Comparison of ENCODE assay signal across 17 cellular contexts in the genomic region with DNA sequence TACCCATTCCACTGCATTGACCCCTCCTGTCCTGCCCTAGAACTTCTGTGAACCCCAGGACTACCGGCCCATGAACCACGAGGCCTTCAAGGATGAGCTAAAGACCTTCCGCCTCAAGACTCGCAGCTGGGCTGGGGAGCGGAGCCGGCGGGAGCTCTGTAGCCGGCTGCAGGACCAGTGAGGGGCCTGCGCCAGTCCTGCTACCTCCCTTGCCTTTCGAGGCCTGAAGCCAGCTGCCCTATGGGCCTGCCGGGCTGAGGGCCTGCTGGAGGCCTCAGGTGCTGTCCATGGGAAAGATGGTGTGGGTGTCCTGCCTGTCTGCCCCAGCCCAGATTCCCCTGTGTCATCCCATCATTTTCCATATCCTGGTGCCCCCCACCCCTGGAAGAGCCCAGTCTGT. TPM values are rescaled to one million over a fixed set of nuclear protein-coding genes. Genes with fewer than 3 reads are reported as not detected.
DNase-seq lines count a peak whose midpoint lies in the region; ATAC-seq and TF ChIP-seq lines count a peak whose summit lies in the region.
"Had no signal": no experiment of that assay in that cellular context is flagged by ENCODE, and none has a peak within 500 bp of the region (broad histone marks: within the 10 kb centered on the region; RNA-seq: fewer than 3 reads in every experiment).

No MANE protein-coding gene starts in this region.

- peak overlapping the region in 1 of 2 experiments; percentile 17 for H3K23ac ChIP-seq in mesenchymal stem cell (ENCODE audit: low read length in 2 of 2)

- peaks cover 26% of the 10 kb centered on the region for H3K36me3 Mint-ChIP-seq in activated naive CD4-positive, alpha-beta T cell treated with anti-CD3 and anti-CD28 coated beads, Interleukin-2, amount 50 U/mL, for 24 hours
- H3K36me3 Mint-ChIP-seq in activated T-helper 17 cell treated with anti-CD3 and anti-CD28 coated beads, Interleukin-2, amount 50 U/mL, for 72 hours (ENCODE audit: low read depth), result peaks cover 69% of the 10 kb centered on the region

- TF ChIP-seq CTCF in tibial nerve (IDR thresholded peaks at IDR 0.05), result no peak

- H4K8ac ChIP-seq in mesenchymal stem cell (ENCODE audit: low read length), result no peak overlapping the region

- peaks cover 74% of the 10 kb centered on the region for H3K4me1 Mint-ChIP-seq in activated naive CD4-positive, alpha-beta T cell treated with anti-CD3 and anti-CD28 coated beads, Interleukin-2, amount 50 U/mL, for 24 hours
- H3K4me1 Mint-ChIP-seq in activated T-helper 17 cell treated with anti-CD3 and anti-CD28 coated beads, Interleukin-2, amount 50 U/mL, for 72 hours, result peaks cover 23% of the 10 kb centered on the region

- H2BK120ac ChIP-seq in mesenchymal stem cell (ENCODE audit: low read depth, low read length), result peak overlapping the region; percentile 88

- H3K27me3 Mint-ChIP-seq in activated naive CD4-positive, alpha-beta T cell treated with anti-CD3 and anti-CD28 coated beads, Interleukin-2, amount 50 U/mL, for 24 hours, result no peaks in the 10 kb centered on the region
- H3K27me3 Mint-ChIP-seq in activated T-helper 17 cell treated with anti-CD3 and anti-CD28 coated beads, Interleukin-2, amount 50 U/mL, for 72 hours, result no peaks in the 10 kb centered on the region

- H3K4me2 ChIP-seq in mesenchymal stem cell (ENCODE audit: low read length, poor library complexity, severe bottlenecking), result no peak overlapping the region

- ATAC-seq in activated T-helper 17 cell treated with anti-CD3 and anti-CD28 coated beads, Interleukin-2, amount 50 U/mL, for 72 hours (replicated peaks), result no peak
- no peak for ATAC-seq in HG03520 (IDR thresholded peaks at IDR 0.05; ENCODE audit: unreplicated experiment)

- H3K9me3 Mint-ChIP-seq in activated naive CD4-positive, alpha-beta T cell treated with anti-CD3 and anti-CD28 coated beads, Interleukin-2, amount 50 U/mL, for 24 hours, result no peaks in the 10 kb centered on the region
- H3K9me3 Mint-ChIP-seq in activated T-helper 17 cell treated with anti-CD3 and anti-CD28 coated beads, Interleukin-2, amount 50 U/mL, for 72 hours, result no peaks in the 10 kb centered on the region
- H3K9me3 Mint-ChIP-seq: activated T-helper 1 cell treated with anti-CD3 and anti-CD28 coated beads, Interleukin-12 subunit alpha, Interleukin-12 subunit beta, Interleukin-2, Interleukin-4 antibody, amounts not matched to agents 30 ng/mL and 10 ng/mL and 1 ng/mL, durations not matched to agents 14 hours and 24 hours and 36 hours had no signal

- H3K4me3 ChIP-seq in mesenchymal stem cell (ENCODE audit: insufficient read depth in 1 of 2, low read depth in 1 of 2, low read length in 2 of 2) (no peak overlapping the region), tibial nerve (no peak overlapping the region)
- H3K4me3 ChIP-seq: cardiac muscle cell, HAP-1 had no signal

- TF ChIP-seq EP300 in tibial nerve (IDR thresholded peaks at IDR 0.05), result no peak

- peak overlapping the region in 1 of 2 experiments; percentile 90 for H2BK12ac ChIP-seq in mesenchymal stem cell (ENCODE audit: low read length in 2 of 2)

- H2BK5ac ChIP-seq in mesenchymal stem cell (ENCODE audit: low read depth, low read length, poor library complexity, severe bottlenecking), result no peak overlapping the region

- H3K4me1 ChIP-seq in mesenchymal stem cell (ENCODE audit: control insufficient read depth, insufficient read depth, low read depth, low read length) (peaks cover 25% of the 10 kb centered on the region), tibial nerve (peaks cover 5 to 57% (median 35%) of the 10 kb centered on the region in 4 donors)

- H3K27ac Mint-ChIP-seq in activated naive CD4-positive, alpha-beta T cell treated with anti-CD3 and anti-CD28 coated beads, Interleukin-2, amount 50 U/mL, for 24 hours, result peak overlapping the region; percentile 89
- peak overlapping the region; percentile 56 for H3K27ac Mint-ChIP-seq in activated T-helper 17 cell treated with anti-CD3 and anti-CD28 coated beads, Interleukin-2, amount 50 U/mL, for 72 hours

- H3K27ac ChIP-seq in mesenchymal stem cell (ENCODE audit: low read length, poor library complexity, severe bottlenecking) (no peak overlapping the region), tibial nerve (peak overlapping the region in 3 of 4 donors; percentile 81 to 97 (median 96))
- H3K27ac ChIP-seq: cardiac muscle cell had no signal

- no peak for DNase-seq in activated naive CD4-positive, alpha-beta T cell treated with anti-CD3 and anti-CD28 coated beads, Interleukin-2, amount 50 U/mL, for 16 hours
- DNase-seq in mesenchymal stem cell (no peak), tibial nerve (ENCODE audit: low spot score in 2 of 2) (no peak), NCI-H2029 (lab: John Stamatoyannopoulos, UW) (no peak), COLO829 (ENCODE audit: low spot score) (no peak)
- DNase-seq: activated CD4-positive, CD25-positive, alpha-beta regulatory T cell; midbrain; NCI-H1417 treated with DMSO at 0.1 percent for 48 hours; NCI-H526 treated with DMSO at 0.1 percent for 48 hours; SIG-M5 had no signal

- H3K36me3 ChIP-seq in mesenchymal stem cell (ENCODE audit: control insufficient read depth in 1 of 2, insufficient read depth in 2 of 2, low read depth in 1 of 2, low read length in 2 of 2) (peaks cover 55 to 65% of the 10 kb centered on the region in 2 experiments), tibial nerve (peaks cover 0 to 61% (median 0%) of the 10 kb centered on the region in 3 donors)
- H3K36me3 ChIP-seq: cardiac muscle cell had no signal

- H3K27me3 ChIP-seq in mesenchymal stem cell (ENCODE audit: control insufficient read depth in 1 of 2, insufficient read depth in 1 of 2, low read length in 2 of 2) (no peaks in the 10 kb centered on the region), tibial nerve (no peaks in the 10 kb centered on the region)
- H3K27me3 ChIP-seq: cardiac muscle cell had no signal

- H3K4me3 Mint-ChIP-seq in activated naive CD4-positive, alpha-beta T cell treated with anti-CD3 and anti-CD28 coated beads, Interleukin-2, amount 50 U/mL, for 24 hours, result no peak overlapping the region
- H3K4me3 Mint-ChIP-seq in activated T-helper 17 cell treated with anti-CD3 and anti-CD28 coated beads, Interleukin-2, amount 50 U/mL, for 72 hours, result no peak overlapping the region
- H3K4me3 Mint-ChIP-seq: activated T-helper 1 cell treated with anti-CD3 and anti-CD28 coated beads, Interleukin-12 subunit alpha, Interleukin-12 subunit beta, Interleukin-2, Interleukin-4 antibody, amounts not matched to agents 30 ng/mL and 10 ng/mL and 1 ng/mL, durations not matched to agents 14 hours and 24 hours and 36 hours had no signal

- WGBS in mesenchymal stem cell, result 97% methylated on average over 9 of the region's 11 CpGs
- WGBS in tibial nerve, 2 donors, result 82% methylated on average over 10 of the region's 11 CpGs; no CpG with 5 or more reads in 1 of the 2 donors

- peak overlapping the region; percentile 60 for H4K91ac ChIP-seq in mesenchymal stem cell (ENCODE audit: low read length)

- H2AFZ ChIP-seq in mesenchymal stem cell (ENCODE audit: low read depth, low read length), result no peak overlapping the region

- no peaks in the 10 kb centered on the region for H3K9me3 ChIP-seq in mesenchymal stem cell (ENCODE audit: control insufficient read depth, low read length)
- H3K9me3 ChIP-seq in tibial nerve, result no peaks in the 10 kb centered on the region
- H3K9me3 ChIP-seq: HAP-1 had no signal

- H3K9ac ChIP-seq in mesenchymal stem cell (ENCODE audit: low read length), result peak overlapping the region; percentile 90

- H2AK5ac ChIP-seq in mesenchymal stem cell (ENCODE audit: low read length, severe bottlenecking), result no peak overlapping the region

- peak overlapping the region in 1 of 2 experiments; percentile 75 for H3K4ac ChIP-seq in mesenchymal stem cell (ENCODE audit: low read depth in 1 of 2, low read length in 2 of 2)

- TF ChIP-seq POLR2A in tibial nerve (IDR thresholded peaks at IDR 0.05), result no peak

- H2BK15ac ChIP-seq in mesenchymal stem cell (ENCODE audit: low read depth, poor library complexity, severe bottlenecking), result no peak overlapping the region

- peak overlapping the region; percentile 31 to 92 for H3K18ac ChIP-seq in mesenchymal stem cell (ENCODE audit: low read depth in 1 of 2, low read length in 2 of 2)

- H3K14ac ChIP-seq in mesenchymal stem cell (ENCODE audit: low read length in 2 of 2), result peak overlapping the region in 1 of 2 experiments; percentile 35

- peaks cover 8% of the 10 kb centered on the region for H3K79me1 ChIP-seq in mesenchymal stem cell (replicated peaks; ENCODE audit: low read length, poor library complexity, severe bottlenecking)

RNA-seq across cellular contexts. Expression of a gene that starts 8.7 kb away (rescaled TPM):
- 100 to 1,000 TPM in 1 of 2 donors, 10 to 100 TPM in 1; 86.7 to 117 TPM for total RNA-seq in activated T-helper 17 cell treated with anti-CD3 and anti-CD28 coated beads, Interleukin-2, amount 50 U/mL, for 72 hours
- polyA plus RNA-seq in mesenchymal stem cell (2013, experiment 1 of 2), result 97.9 TPM
- polyA plus RNA-seq in mesenchymal stem cell (2013, experiment 2 of 2), result 95.2 TPM
- total RNA-seq in tibial nerve, result 10 to 100 TPM; 33.0 to 65.4 (median 43.9) TPM

RNA-seq across cellular contexts. Expression of a gene that starts 15.6 kb away (rescaled TPM):
- 10 to 100 TPM; 10.8 to 14.8 TPM for total RNA-seq in activated T-helper 17 cell treated with anti-CD3 and anti-CD28 coated beads, Interleukin-2, amount 50 U/mL, for 72 hours
- polyA plus RNA-seq in mesenchymal stem cell (2013, experiment 1 of 2), result 9.4 TPM
- polyA plus RNA-seq in mesenchymal stem cell (2013, experiment 2 of 2), result 9.5 TPM
- 10 to 100 TPM in 3 of 4 donors, 1 to 10 TPM in 1; 9.4 to 20.7 (median 14.9) TPM for total RNA-seq in tibial nerve

RNA-seq across cellular contexts. Expression of a gene that starts 18.2 kb away (rescaled TPM):
- 10 to 100 TPM; 42.3 to 82.1 TPM for total RNA-seq in activated T-helper 17 cell treated with anti-CD3 and anti-CD28 coated beads, Interleukin-2, amount 50 U/mL, for 72 hours
- 38.0 TPM for polyA plus RNA-seq in mesenchymal stem cell (2013, experiment 1 of 2)
- 38.0 TPM for polyA plus RNA-seq in mesenchymal stem cell (2013, experiment 2 of 2)
- total RNA-seq in tibial nerve, result 100 to 1,000 TPM in 2 of 4 donors, 10 to 100 TPM in 2; 72.8 to 109 (median 100) TPM

RNA-seq across cellular contexts. Expression of a gene that starts 23.5 kb away (rescaled TPM):
- under 1 TPM; 0.24 TPM for total RNA-seq in activated T-helper 17 cell treated with anti-CD3 and anti-CD28 coated beads, Interleukin-2, amount 50 U/mL, for 72 hours
- 0.07 TPM for polyA plus RNA-seq in mesenchymal stem cell (2013, experiment 1 of 2)
- 0.07 TPM for polyA plus RNA-seq in mesenchymal stem cell (2013, experiment 2 of 2)
- 1 to 10 TPM in 2 of 4 donors, not detected in 2; 1.1 to 1.8 TPM for total RNA-seq in tibial nerve
- total RNA-seq: activated T-helper 1 cell treated with anti-CD3 and anti-CD28 coated beads, Interleukin-12 subunit alpha, Interleukin-12 subunit beta, Interleukin-2, Interleukin-4 antibody, amounts not matched to agents 30 ng/mL and 10 ng/mL and 1 ng/mL, durations not matched to agents 14 hours and 24 hours and 36 hours; Daoy had no signal

RNA-seq across cellular contexts. Expression of a gene that starts 37.2 kb away (rescaled TPM):
- total RNA-seq in activated T-helper 17 cell treated with anti-CD3 and anti-CD28 coated beads, Interleukin-2, amount 50 U/mL, for 72 hours, result 10 to 100 TPM; 40.7 to 66.0 TPM
- 39.5 TPM for polyA plus RNA-seq in mesenchymal stem cell (2013, experiment 1 of 2)
- 36.9 TPM for polyA plus RNA-seq in mesenchymal stem cell (2013, experiment 2 of 2)
- 10 to 100 TPM; 14.4 to 32.4 (median 22.2) TPM for total RNA-seq in tibial nerve
